14 cellular contexts compared by ENCODE assay signal in the genomic region with DNA sequence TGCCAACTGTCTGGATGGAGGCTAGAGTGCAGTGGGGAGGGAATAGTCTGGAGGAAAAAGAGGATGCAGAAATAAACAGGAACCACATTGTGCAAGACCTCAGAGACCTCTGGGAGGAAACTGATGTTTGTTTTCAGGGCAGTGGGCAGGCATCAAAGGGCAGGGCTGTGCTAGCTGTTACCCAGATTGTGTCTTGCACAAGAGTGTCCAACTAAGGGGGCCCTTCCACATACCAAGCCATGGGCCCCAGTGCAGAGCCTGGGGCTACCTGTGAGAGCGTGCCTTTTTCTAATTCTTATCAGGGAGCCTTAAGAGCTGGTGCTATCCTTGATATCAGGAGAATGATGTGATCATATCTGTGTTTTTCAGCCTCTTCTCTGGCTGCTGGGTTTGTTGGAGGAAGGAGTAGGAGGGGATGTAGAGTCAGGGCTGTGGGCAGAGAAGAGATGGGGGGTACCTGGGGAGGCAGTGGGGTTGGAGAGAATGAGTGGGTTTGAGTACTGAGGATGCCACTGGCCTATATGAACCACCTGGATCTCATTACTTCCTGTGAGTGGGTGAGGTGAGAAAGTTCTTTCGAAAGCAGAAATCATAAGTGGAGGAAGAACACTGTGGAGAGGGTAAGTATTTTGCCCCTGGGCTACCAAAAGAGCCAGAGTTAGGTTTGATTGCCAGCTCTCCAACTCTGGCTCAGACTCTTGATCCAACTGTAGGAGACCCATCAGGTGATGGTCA.
DNase-seq lines count a peak whose midpoint lies in the region; ATAC-seq and TF ChIP-seq lines count a peak whose summit lies in the region.
"Had no signal": no experiment of that assay in that cellular context is flagged by ENCODE, and none has a peak within 500 bp of the region (broad histone marks: within the 10 kb centered on the region; RNA-seq: fewer than 3 reads in every experiment).

No MANE protein-coding gene starts in this region.

- no peak overlapping the region for H3K4me3 ChIP-seq in HEK293 (ENCODE audit: low read depth, low read length)
- H3K4me3 ChIP-seq: GM23338, MG63 had no signal

- CTCF ChIA-PET in HEK293 (lab: Yijun Ruan, JAX): interaction anchor here (0.6 kb wide), 1 partner anchor 220 kb away, joined by 3 read pairs; no protein-coding TSS in a partner anchor

- POLR2A ChIA-PET in HEK293 (lab: Yijun Ruan, JAX): no interaction called here

- peak overlapping the region; percentile 77 for H3K4me3 Mint-ChIP-seq in activated T-helper 17 cell treated with anti-CD3 and anti-CD28 coated beads, Interleukin-2, amount 50 U/mL, for 72 hours
- H3K4me3 Mint-ChIP-seq: GM23338 had no signal

- ATAC-seq in activated T-helper 17 cell treated with anti-CD3 and anti-CD28 coated beads, Interleukin-2, amount 50 U/mL, for 72 hours (replicated peaks): peak; percentile 90
- ATAC-seq in GM19023 (IDR thresholded peaks at IDR 0.05; ENCODE audit: unreplicated experiment): no peak
- ATAC-seq: GM23338 had no signal

- no peaks in the 10 kb centered on the region for H3K9me3 ChIP-seq in HEK293 (ENCODE audit: control insufficient read depth, insufficient read depth, low read depth, low read length)
- H3K9me3 ChIP-seq: MG63 had no signal

- DNase-seq in NK-92 treated with Interleukin-12 subunit alpha and Interleukin-12 subunit beta, amount 100 ng/mL, for 24 hours (lab: John Stamatoyannopoulos, UW): peak; percentile 21
- DNase-seq in NK-92 (lab: John Stamatoyannopoulos, UW; ENCODE audit: unreplicated experiment): no peak
- DNase-seq in lung microvascular endothelial cell (ENCODE audit: low read depth in 2 of 2): peak; percentile 44 to 50
- DNase-seq in cerebellum (ENCODE audit: low spot score): no peak
- DNase-seq in NCI-H2196 treated with DMSO at 0.1 percent for 48 hours (lab: John Stamatoyannopoulos, UW; ENCODE audit: unreplicated experiment): no peak
- DNase-seq: DMS53, foreskin fibroblast, MG63, naive B cell, small intestine had no signal

- peak overlapping the region; percentile 82 for H3K27ac Mint-ChIP-seq in activated T-helper 17 cell treated with anti-CD3 and anti-CD28 coated beads, Interleukin-2, amount 50 U/mL, for 72 hours
- H3K27ac Mint-ChIP-seq: GM23338 had no signal

- peaks cover 41% of the 10 kb centered on the region for H3K4me1 Mint-ChIP-seq in activated T-helper 17 cell treated with anti-CD3 and anti-CD28 coated beads, Interleukin-2, amount 50 U/mL, for 72 hours
- H3K4me1 Mint-ChIP-seq: GM23338 had no signal

- H3K36me3 Mint-ChIP-seq in activated T-helper 17 cell treated with anti-CD3 and anti-CD28 coated beads, Interleukin-2, amount 50 U/mL, for 72 hours (ENCODE audit: low read depth): no peaks in the 10 kb centered on the region
- H3K36me3 Mint-ChIP-seq: naive B cell had no signal

- peaks cover 1% of the 10 kb centered on the region for H3K9me3 Mint-ChIP-seq in activated T-helper 17 cell treated with anti-CD3 and anti-CD28 coated beads, Interleukin-2, amount 50 U/mL, for 72 hours

- H3K27me3 Mint-ChIP-seq in activated T-helper 17 cell treated with anti-CD3 and anti-CD28 coated beads, Interleukin-2, amount 50 U/mL, for 72 hours: no peaks in the 10 kb centered on the region

- 0 out of 2 replicates have a peak, but pooled peaks cover 3% of the 10 kb centered on the region for H3K4me1 ChIP-seq in HEK293 (ENCODE audit: control insufficient read depth, insufficient read depth, low read length)

- H3K36me3 ChIP-seq in HEK293 (ENCODE audit: control insufficient read depth in 2 of 2, insufficient read depth in 1 of 2, low read length in 2 of 2): no peaks in the 10 kb centered on the region
- H3K36me3 ChIP-seq: MG63 had no signal

- no peak for TF ChIP-seq CTCF in HEK293 (tag by site-specific recombination; IDR thresholded peaks at IDR 0.05)

- H3K27ac ChIP-seq in HEK293 (ENCODE audit: extremely low read depth, low read depth, low read length): no peak overlapping the region

TF ChIP-seq in HEK293, 187 proteins besides CTCF, POLR2A, EP300 and RAD21:
- TF ChIP-seq REPIN1 (tag by site-specific recombination; IDR thresholded peaks at IDR 0.05; ENCODE audit: low read depth): no peak
- peak; percentile 69; the same call in 1 of the 2 replicates for TF ChIP-seq KLF17 (tag by site-specific recombination; IDR thresholded peaks at IDR 0.05)
- peak; percentile 89 for TF ChIP-seq EGR2 (tag by site-specific recombination; IDR thresholded peaks at IDR 0.05; ENCODE audit: low read depth)
- peak; percentile 73 for TF ChIP-seq ZFHX2 (tag by site-specific recombination; conservative IDR thresholded peaks at IDR 0.05)
- TF ChIP-seq ZNF169 (tag by site-specific recombination; IDR thresholded peaks at IDR 0.05): no peak

Comparison
In these comparisons a context has a peak if more than half of its experiments do, and no peak if none do; other contexts are left out.
1. DNase-seq: peak in NK-92 treated with Interleukin-12 subunit alpha and Interleukin-12 subunit beta, amount 100 ng/mL, for 24 hours (single experiment) and lung microvascular endothelial cell (2 of 2); none in NK-92 (single experiment), cerebellum (single experiment) and NCI-H2196 treated with DMSO at 0.1 percent for 48 hours (single experiment).